Comparison of ENCODE assay signal across 1 cellular context in genomic region chr4:170114183-170114582, GRCh38. TPM values are rescaled to one million over a fixed set of nuclear protein-coding genes. Genes with fewer than 3 reads are reported as not detected.
"Had no signal": no experiment of that assay in that cellular context is flagged by ENCODE, and none has a peak within 500 bp of the region (broad histone marks: within the 10 kb centered on the region; RNA-seq: fewer than 3 reads in every experiment).

No MANE protein-coding gene starts in this region.

RNA-seq across cellular contexts. Expression of gene AADAT, which starts 24.4 kb away (rescaled TPM):
- total RNA-seq: mononuclear cell had no signal
